Comparison of ENCODE assay signal across 16 cellular contexts in genomic region chr10:22673785-22674184, GRCh38. TPM values are rescaled to one million over a fixed set of nuclear protein-coding genes. Genes with fewer than 3 reads are reported as not detected.
DNase-seq lines count a peak whose midpoint lies in the region; TF ChIP-seq lines count a peak whose summit lies in the region.
"Had no signal": no experiment of that assay in that cellular context is flagged by ENCODE, and none has a peak within 500 bp of the region (broad histone marks: within the 10 kb centered on the region; RNA-seq: fewer than 3 reads in every experiment).

No MANE protein-coding gene starts in this region.

- no peaks in the 10 kb centered on the region for H3K27me3 ChIP-seq in SJCRH30
- no peaks in the 10 kb centered on the region for H3K27me3 ChIP-seq in dorsolateral prefrontal cortex
- no peaks in the 10 kb centered on the region for H3K27me3 ChIP-seq in osteoblast (ENCODE audit: insufficient read depth, low read length)
- no peaks in the 10 kb centered on the region for H3K27me3 ChIP-seq in PC-9 (ENCODE audit: insufficient read depth, low read depth)
- H3K27me3 ChIP-seq: BLaER1, suprapubic skin, uterus had no signal

- intact Hi-C loops in activated CD4-positive, alpha-beta memory T cell treated with anti-CD3 and anti-CD28 coated beads for 36 hours (cut with micrococcal nuclease), result no loop called here
- intact Hi-C loops in dorsolateral prefrontal cortex (cut with DNase I), result loop anchor here in 1 of 2 donors (5.0 kb wide), 2 partner anchors 34 to 36 kb away; no protein-coding TSS in a partner anchor
- intact Hi-C loops in PC-9 (cut with micrococcal nuclease; ENCODE audit: unreplicated experiment), result no loop called here

- no peaks in the 10 kb centered on the region for H3K27me3 Mint-ChIP-seq in activated CD4-positive, alpha-beta memory T cell treated with anti-CD3 and anti-CD28 coated beads for 36 hours
- H3K27me3 Mint-ChIP-seq in activated CD4-positive, alpha-beta memory T cell treated with anti-CD3 and anti-CD28 coated beads, Interleukin-2, amount 10 ng/mL, durations not matched to agents 7 days and 5 days, result no peaks in the 10 kb centered on the region

- no peaks in the 10 kb centered on the region for H3K9me2 ChIP-seq in PC-9 (ENCODE audit: insufficient read depth)

- H3F3A ChIP-seq in PC-9 (ENCODE audit: insufficient read depth, low read depth), result no peaks in the 10 kb centered on the region

- peaks cover 1% of the 10 kb centered on the region for H3K36me3 Mint-ChIP-seq in activated CD4-positive, alpha-beta memory T cell treated with anti-CD3 and anti-CD28 coated beads for 36 hours
- H3K36me3 Mint-ChIP-seq in activated CD4-positive, alpha-beta memory T cell treated with anti-CD3 and anti-CD28 coated beads, Interleukin-2, amount 10 ng/mL, durations not matched to agents 7 days and 5 days (ENCODE audit: low read depth), result peaks cover 15% of the 10 kb centered on the region

- H2AFZ ChIP-seq in osteoblast (ENCODE audit: low read length), result no peak overlapping the region
- H2AFZ ChIP-seq in PC-9, result no peak overlapping the region

- H3K9me3 Mint-ChIP-seq in activated CD4-positive, alpha-beta memory T cell treated with anti-CD3 and anti-CD28 coated beads for 36 hours, result peaks cover 2% of the 10 kb centered on the region
- H3K9me3 Mint-ChIP-seq in activated CD4-positive, alpha-beta memory T cell treated with anti-CD3 and anti-CD28 coated beads, Interleukin-2, amount 10 ng/mL, durations not matched to agents 7 days and 5 days, result no peaks in the 10 kb centered on the region

- H3K79me2 ChIP-seq in osteoblast (ENCODE audit: insufficient read depth, low read length), result peaks cover 73% of the 10 kb centered on the region
- 0 out of 2 replicates have a peak, but pooled peaks cover 5% of the 10 kb centered on the region for H3K79me2 ChIP-seq in PC-9 (ENCODE audit: low read depth)

- no TSS peak for BruUV-seq in PC-9 (replicated peaks; lab: Mats Ljungman, UMichigan)

- H3K4me1 ChIP-seq in SJCRH30 (peaks cover 26% of the 10 kb centered on the region), osteoblast (ENCODE audit: insufficient read depth, low read length) (peaks cover 20% of the 10 kb centered on the region), PC-9 (replicated peaks; ENCODE audit: insufficient read depth) (no peaks in the 10 kb centered on the region)
- H3K4me1 ChIP-seq: BLaER1, uterus had no signal

- H3K27ac Mint-ChIP-seq in activated CD4-positive, alpha-beta memory T cell treated with anti-CD3 and anti-CD28 coated beads for 36 hours, result peak overlapping the region; percentile 28
- no peak overlapping the region for H3K27ac Mint-ChIP-seq in activated CD4-positive, alpha-beta memory T cell treated with anti-CD3 and anti-CD28 coated beads, Interleukin-2, amount 10 ng/mL, durations not matched to agents 7 days and 5 days

- H3K36me3 ChIP-seq in SJCRH30 (no peaks in the 10 kb centered on the region), osteoblast (ENCODE audit: insufficient read depth, low read length) (no peaks in the 10 kb centered on the region), PC-9 (ENCODE audit: low read depth) (no peaks in the 10 kb centered on the region)
- H3K36me3 ChIP-seq: BLaER1, suprapubic skin, uterus had no signal

- TF ChIP-seq CTCF in dorsolateral prefrontal cortex (IDR thresholded peaks at IDR 0.05 in 54 of 56, conservative IDR thresholded peaks at IDR 0.05 in 2 of 56; ENCODE audit: low read depth in 1 of 56, partially characterized antibody in 56 of 56) (no peak), osteoblast (IDR thresholded peaks at IDR 0.05; ENCODE audit: extremely low read depth, low read depth, low read length) (no peak), PC-9 (conservative IDR thresholded peaks at IDR 0.05) (no peak)

- POLR2A ChIA-PET in activated CD4-positive, alpha-beta memory T cell treated with anti-CD3 and anti-CD28 coated beads for 36 hours (lab: Charles Lee), result no interaction called here
- POLR2A ChIA-PET in activated CD4-positive, alpha-beta memory T cell treated with anti-CD3 and anti-CD28 coated beads, Interleukin-2, amount 10 ng/mL, durations not matched to agents 7 days and 5 days (lab: Charles Lee), result interaction anchor here (0.9 to 6.9 kb wide), 2 partner anchors 8 to 43 kb away, joined by 3 to 62 read pairs; no protein-coding TSS in a partner anchor
- POLR2A ChIA-PET in PC-9 (lab: Charles Lee; ENCODE audit: unreplicated experiment), result no interaction called here

- no peaks in the 10 kb centered on the region for H3K9me3 ChIP-seq in SJCRH30 (replicated peaks)
- H3K9me3 ChIP-seq in osteoblast (ENCODE audit: low read depth, low read length), result no peaks in the 10 kb centered on the region
- no peaks in the 10 kb centered on the region for H3K9me3 ChIP-seq in PC-9 (ENCODE audit: insufficient read depth, low read depth)
- H3K9me3 ChIP-seq: BLaER1, suprapubic skin, uterus had no signal

- H3K4me3 ChIP-seq in SJCRH30, result peak overlapping the region; percentile 16; the same call in 1 of the 2 replicates
- peak overlapping the region in 2 of 59 donors; percentile 6 to 9 for H3K4me3 ChIP-seq in dorsolateral prefrontal cortex
- no peak overlapping the region for H3K4me3 ChIP-seq in osteoblast (ENCODE audit: insufficient read depth, low read length)
- no peak overlapping the region for H3K4me3 ChIP-seq in PC-9
- H3K4me3 ChIP-seq: BLaER1, suprapubic skin, uterus had no signal

- H3K4me2 ChIP-seq in osteoblast (ENCODE audit: insufficient read depth, low read length) (peak overlapping the region; percentile 26), PC-9 (no peak overlapping the region)
- H3K4me2 ChIP-seq: BLaER1 had no signal

- CTCF ChIA-PET in activated CD4-positive, alpha-beta memory T cell treated with anti-CD3 and anti-CD28 coated beads for 36 hours (lab: Charles Lee), result interaction anchor here (0.6 to 1.1 kb wide), 3 partner anchors 8 to 316 kb away, joined by 3 read pairs; no protein-coding TSS in a partner anchor
- CTCF ChIA-PET in activated CD4-positive, alpha-beta memory T cell treated with anti-CD3 and anti-CD28 coated beads, Interleukin-2, amount 10 ng/mL, durations not matched to agents 7 days and 5 days (lab: Charles Lee), result interaction anchor here (1.1 kb wide), 1 partner anchor 20 kb away, joined by 3 read pairs; no protein-coding TSS in a partner anchor
- CTCF ChIA-PET in PC-9 (lab: Charles Lee), result no interaction called here

- no peak for DNase-seq in activated CD4-positive, alpha-beta memory T cell treated with anti-CD3 and anti-CD28 coated beads for 36 hours
- DNase-seq in activated CD4-positive, alpha-beta memory T cell treated with anti-CD3 and anti-CD28 coated beads, Interleukin-2, amount 10 ng/mL, durations not matched to agents 7 days and 5 days, result no peak
- DNase-seq in SJCRH30 (no peak), dorsolateral prefrontal cortex (no peak), osteoblast (ENCODE audit: insufficient read length, low spot score, missing footprints) (no peak), T-helper 9 cell (no peak), NCI-H82 treated with DMSO at 0.1 percent for 48 hours (lab: John Stamatoyannopoulos, UW; ENCODE audit: unreplicated experiment) (no peak), PC-9 (no peak)
- DNase-seq: activated CD4-positive, alpha-beta T cell treated with anti-CD3 and anti-CD28 coated beads for 1 hour; activated naive CD4-positive, alpha-beta T cell treated with Interleukin-2 at 50 U/mL for 16 hours; left colon; NCI-H1436 treated with DMSO at 0.1 percent for 48 hours; NCI-H2171; uterus had no signal

- H4K20me1 ChIP-seq in osteoblast (ENCODE audit: insufficient read depth, low read length) (peaks cover 9% of the 10 kb centered on the region), PC-9 (ENCODE audit: insufficient read depth) (no peaks in the 10 kb centered on the region)

- H3K4me1 Mint-ChIP-seq in activated CD4-positive, alpha-beta memory T cell treated with anti-CD3 and anti-CD28 coated beads for 36 hours (ENCODE audit: low read depth), result peaks cover 91% of the 10 kb centered on the region
- H3K4me1 Mint-ChIP-seq in activated CD4-positive, alpha-beta memory T cell treated with anti-CD3 and anti-CD28 coated beads, Interleukin-2, amount 10 ng/mL, durations not matched to agents 7 days and 5 days, result peaks cover 85% of the 10 kb centered on the region

- no peak overlapping the region for H3K4me3 Mint-ChIP-seq in activated CD4-positive, alpha-beta memory T cell treated with anti-CD3 and anti-CD28 coated beads for 36 hours
- no peak overlapping the region for H3K4me3 Mint-ChIP-seq in activated CD4-positive, alpha-beta memory T cell treated with anti-CD3 and anti-CD28 coated beads, Interleukin-2, amount 10 ng/mL, durations not matched to agents 7 days and 5 days

- peak overlapping the region; percentile 71 for H3K27ac ChIP-seq in SJCRH30
- H3K27ac ChIP-seq in dorsolateral prefrontal cortex, result peak overlapping the region in 32 of 59 donors; percentile 1 to 94 (median 48)
- peak overlapping the region; percentile 35 for H3K27ac ChIP-seq in osteoblast (ENCODE audit: low read depth, low read length)
- no peak overlapping the region for H3K27ac ChIP-seq in PC-9
- H3K27ac ChIP-seq: BLaER1, suprapubic skin, uterus had no signal

RNA-seq across cellular contexts. Expression of gene PIP4K2A, which starts 40.6 kb away (rescaled TPM):
- 100 to 1,000 TPM; 107 to 108 TPM for total RNA-seq in activated CD4-positive, alpha-beta memory T cell treated with anti-CD3 and anti-CD28 coated beads for 36 hours
- total RNA-seq in activated CD4-positive, alpha-beta memory T cell treated with anti-CD3 and anti-CD28 coated beads, Interleukin-2, amount 10 ng/mL, durations not matched to agents 7 days and 5 days, result 100 to 1,000 TPM; 126 to 137 TPM
- total RNA-seq in SJCRH30 (2014; rRNA removed; shearing (Covaris generic)), result 23.2 and 27.9 TPM in 2 replicates
- 100 to 1,000 TPM in 115 of 120 experiments, 10 to 100 TPM in 5; 77.5 to 992 (median 272) TPM for total RNA-seq in dorsolateral prefrontal cortex
- 65.7 and 68.8 TPM in 2 replicates for total RNA-seq in osteoblast
- 16.1 and 21.4 TPM in 2 replicates for total RNA-seq in PC-9 (2021)
